In the genomic region with DNA sequence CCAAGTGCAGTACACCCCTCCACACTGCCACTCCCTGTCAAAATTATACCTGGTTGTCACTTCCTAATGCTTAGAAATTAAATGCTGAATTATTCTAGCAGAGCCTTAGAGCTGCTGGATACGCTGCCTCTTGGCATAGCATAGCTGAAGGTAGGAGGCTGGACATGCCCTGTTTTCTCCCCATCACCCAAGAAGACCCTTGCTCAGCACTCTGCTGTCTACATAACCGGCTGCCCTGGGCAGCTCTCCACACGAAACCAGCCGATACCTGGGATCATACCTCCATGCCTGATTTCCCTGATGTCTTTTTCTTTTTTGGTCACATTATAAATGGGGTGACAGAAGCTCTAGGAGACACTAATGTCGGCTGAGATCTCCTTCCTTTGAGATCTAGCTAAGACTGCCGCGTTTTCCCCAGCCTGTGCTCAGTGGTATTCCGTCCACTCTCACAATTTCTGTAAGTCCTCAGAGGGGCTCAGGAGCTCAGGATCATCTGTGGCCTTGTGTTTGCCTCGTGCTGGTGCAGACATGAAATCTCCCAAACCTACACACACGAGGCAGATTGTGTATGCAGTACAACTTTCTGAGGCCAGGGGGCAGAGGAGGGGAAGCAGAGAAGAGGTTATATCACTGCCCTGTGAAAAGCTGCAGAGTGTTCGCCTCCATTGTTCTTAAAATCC, we compare ENCODE assay signal across 9 cellular contexts. TPM values are rescaled to one million over a fixed set of nuclear protein-coding genes. Genes with fewer than 3 reads are reported as not detected.
DNase-seq lines count a peak whose midpoint lies in the region; ATAC-seq lines count a peak whose summit lies in the region.
"Had no signal": no experiment of that assay in that cellular context is flagged by ENCODE, and none has a peak within 500 bp of the region (broad histone marks: within the 10 kb centered on the region; RNA-seq: fewer than 3 reads in every experiment).

No MANE protein-coding gene starts in this region.

- H3K4me1 Mint-ChIP-seq in activated CD4-positive, alpha-beta T cell treated with anti-CD3 and anti-CD28 coated beads, Interleukin-2, amount 10 ng/mL, durations not matched to agents 7 days and 5 days, result peaks cover 13% of the 10 kb centered on the region
- peaks cover 17% of the 10 kb centered on the region for H3K4me1 Mint-ChIP-seq in stimulated activated naive CD8-positive, alpha-beta T cell treated with anti-CD3 and anti-CD28 coated beads, Interleukin-15, amount 100 ng/mL, for 72 hours

- peak; percentile 82 for DNase-seq in DMS 273 (lab: John Stamatoyannopoulos, UW; ENCODE audit: unreplicated experiment)
- DNase-seq in NCI-H526 treated with DMSO at 0.1 percent for 48 hours (lab: John Stamatoyannopoulos, UW), result peak; percentile 43
- peak; percentile 78 for DNase-seq in activated CD4-positive, alpha-beta T cell treated with anti-CD3 and anti-CD28 coated beads, Interleukin-2, amount 10 ng/mL, durations not matched to agents 7 days and 5 days
- peak; percentile 34 for DNase-seq in effector CD8-positive, alpha-beta T cell (lab: John Stamatoyannopoulos, UW)
- peak; percentile 68 for DNase-seq in mesenchymal stem cell
- DNase-seq in stimulated activated naive CD8-positive, alpha-beta T cell treated with anti-CD3 and anti-CD28 coated beads, Interleukin-15, amount 100 ng/mL, for 72 hours, result peak; percentile 54 to 68

- no peak overlapping the region for H2BK12ac ChIP-seq in mesenchymal stem cell (ENCODE audit: low read length in 2 of 2)

- H4K91ac ChIP-seq in mesenchymal stem cell (ENCODE audit: low read length), result no peak overlapping the region

- peak; percentile 62 for ATAC-seq in HG03432 (IDR thresholded peaks at IDR 0.05; ENCODE audit: unreplicated experiment)
- ATAC-seq in stimulated activated naive CD8-positive, alpha-beta T cell treated with anti-CD3 and anti-CD28 coated beads, Interleukin-15, amount 100 ng/mL, for 72 hours, result peak; percentile 84
- ATAC-seq in HG03159 (IDR thresholded peaks at IDR 0.05; ENCODE audit: unreplicated experiment), result no peak

- no peak overlapping the region for H2BK120ac ChIP-seq in mesenchymal stem cell (ENCODE audit: low read depth, low read length)

- no peak overlapping the region for H3K27ac Mint-ChIP-seq in activated CD4-positive, alpha-beta T cell treated with anti-CD3 and anti-CD28 coated beads, Interleukin-2, amount 10 ng/mL, durations not matched to agents 7 days and 5 days
- no peak overlapping the region for H3K27ac Mint-ChIP-seq in stimulated activated naive CD8-positive, alpha-beta T cell treated with anti-CD3 and anti-CD28 coated beads, Interleukin-15, amount 100 ng/mL, for 72 hours

- CTCF ChIA-PET in activated CD4-positive, alpha-beta T cell treated with anti-CD3 and anti-CD28 coated beads, Interleukin-2, amount 10 ng/mL, durations not matched to agents 7 days and 5 days (lab: Charles Lee), result interaction anchor here (0.6 to 7.0 kb wide), 27 partner anchors 9 to 1485 kb away, joined by 3 to 101 read pairs (median 4); partner anchors contain the start of genes ACTR1B, ANKRD36B, ANKRD39 and ZAP70

- no peak overlapping the region for H3K27ac ChIP-seq in mesenchymal stem cell (ENCODE audit: low read length, poor library complexity, severe bottlenecking)
- H3K27ac ChIP-seq: SK-N-MC had no signal

- no peaks in the 10 kb centered on the region for H3K36me3 ChIP-seq in mesenchymal stem cell (ENCODE audit: control insufficient read depth in 1 of 2, insufficient read depth in 2 of 2, low read depth in 1 of 2, low read length in 2 of 2)

- no peak overlapping the region for H3K14ac ChIP-seq in mesenchymal stem cell (ENCODE audit: low read length in 2 of 2)

- peaks cover 8% of the 10 kb centered on the region for H3K27me3 Mint-ChIP-seq in activated CD4-positive, alpha-beta T cell treated with anti-CD3 and anti-CD28 coated beads, Interleukin-2, amount 10 ng/mL, durations not matched to agents 7 days and 5 days
- no peaks in the 10 kb centered on the region for H3K27me3 Mint-ChIP-seq in stimulated activated naive CD8-positive, alpha-beta T cell treated with anti-CD3 and anti-CD28 coated beads, Interleukin-15, amount 100 ng/mL, for 72 hours

- H2BK5ac ChIP-seq in mesenchymal stem cell (ENCODE audit: low read depth, low read length, poor library complexity, severe bottlenecking), result peak overlapping the region; percentile 40

- POLR2A ChIA-PET in activated CD4-positive, alpha-beta T cell treated with anti-CD3 and anti-CD28 coated beads, Interleukin-2, amount 10 ng/mL, durations not matched to agents 7 days and 5 days (lab: Charles Lee), result no interaction called here

- H3K4ac ChIP-seq in mesenchymal stem cell (ENCODE audit: low read depth in 1 of 2, low read length in 2 of 2), result no peak overlapping the region

- H4K8ac ChIP-seq in mesenchymal stem cell (ENCODE audit: low read length), result no peak overlapping the region

- 73% methylated on average over 11 of the region's 11 CpGs for WGBS in mesenchymal stem cell

- no peak overlapping the region for H2AK5ac ChIP-seq in mesenchymal stem cell (ENCODE audit: low read length, severe bottlenecking)

- H3K4me3 Mint-ChIP-seq in activated CD4-positive, alpha-beta T cell treated with anti-CD3 and anti-CD28 coated beads, Interleukin-2, amount 10 ng/mL, durations not matched to agents 7 days and 5 days, result no peak overlapping the region
- no peak overlapping the region for H3K4me3 Mint-ChIP-seq in stimulated activated naive CD8-positive, alpha-beta T cell treated with anti-CD3 and anti-CD28 coated beads, Interleukin-15, amount 100 ng/mL, for 72 hours

- H3K9me3 ChIP-seq in mesenchymal stem cell (ENCODE audit: control insufficient read depth, low read length), result no peaks in the 10 kb centered on the region

- H3K4me1 ChIP-seq in mesenchymal stem cell (ENCODE audit: control insufficient read depth, insufficient read depth, low read depth, low read length), result peaks cover 4% of the 10 kb centered on the region

- no peaks in the 10 kb centered on the region for H3K27me3 ChIP-seq in mesenchymal stem cell (ENCODE audit: control insufficient read depth in 1 of 2, insufficient read depth in 1 of 2, low read length in 2 of 2)

- H3K23ac ChIP-seq in mesenchymal stem cell (ENCODE audit: low read length in 2 of 2), result no peak overlapping the region

- H3K9ac ChIP-seq in mesenchymal stem cell (ENCODE audit: low read length), result no peak overlapping the region

- no peaks in the 10 kb centered on the region for H3K36me3 Mint-ChIP-seq in activated CD4-positive, alpha-beta T cell treated with anti-CD3 and anti-CD28 coated beads, Interleukin-2, amount 10 ng/mL, durations not matched to agents 7 days and 5 days (ENCODE audit: low read depth)

- H3K18ac ChIP-seq in mesenchymal stem cell (ENCODE audit: low read depth in 1 of 2, low read length in 2 of 2), result no peak overlapping the region

- H2AFZ ChIP-seq in mesenchymal stem cell (ENCODE audit: low read depth, low read length), result no peak overlapping the region

- no peaks in the 10 kb centered on the region for H3K9me3 Mint-ChIP-seq in activated CD4-positive, alpha-beta T cell treated with anti-CD3 and anti-CD28 coated beads, Interleukin-2, amount 10 ng/mL, durations not matched to agents 7 days and 5 days
- H3K9me3 Mint-ChIP-seq in stimulated activated naive CD8-positive, alpha-beta T cell treated with anti-CD3 and anti-CD28 coated beads, Interleukin-15, amount 100 ng/mL, for 72 hours, result no peaks in the 10 kb centered on the region

- no peak overlapping the region for H3K4me3 ChIP-seq in mesenchymal stem cell (ENCODE audit: insufficient read depth in 1 of 2, low read depth in 1 of 2, low read length in 2 of 2)
- H3K4me3 ChIP-seq: SK-N-MC had no signal

- H2BK15ac ChIP-seq in mesenchymal stem cell (ENCODE audit: low read depth, poor library complexity, severe bottlenecking), result no peak overlapping the region

- no peaks in the 10 kb centered on the region for H3K79me1 ChIP-seq in mesenchymal stem cell (replicated peaks; ENCODE audit: low read length, poor library complexity, severe bottlenecking)

- H3K4me2 ChIP-seq in mesenchymal stem cell (ENCODE audit: low read length, poor library complexity, severe bottlenecking), result no peak overlapping the region

RNA-seq across cellular contexts. Expression of gene ZAP70, which starts 13.5 kb away (rescaled TPM):
- total RNA-seq in activated CD4-positive, alpha-beta T cell treated with anti-CD3 and anti-CD28 coated beads, Interleukin-2, amount 10 ng/mL, durations not matched to agents 7 days and 5 days, result 100 to 1,000 TPM; 302 to 337 TPM
- polyA plus RNA-seq in mesenchymal stem cell (2013, experiment 1 of 2), result 0.48 TPM
- 0.74 TPM for polyA plus RNA-seq in mesenchymal stem cell (2013, experiment 2 of 2)

RNA-seq across cellular contexts. Expression of gene C2orf92, which starts 30.4 kb away (rescaled TPM):
- total RNA-seq in activated CD4-positive, alpha-beta T cell treated with anti-CD3 and anti-CD28 coated beads, Interleukin-2, amount 10 ng/mL, durations not matched to agents 7 days and 5 days, result 1 to 10 TPM; 7.2 to 7.4 TPM
- polyA plus RNA-seq in mesenchymal stem cell (2013, experiment 1 of 2), result 1.5 TPM
- 1.9 TPM for polyA plus RNA-seq in mesenchymal stem cell (2013, experiment 2 of 2)

RNA-seq across cellular contexts. Expression of gene ACTR1B, which starts 36.1 kb away (rescaled TPM):
- total RNA-seq in activated CD4-positive, alpha-beta T cell treated with anti-CD3 and anti-CD28 coated beads, Interleukin-2, amount 10 ng/mL, durations not matched to agents 7 days and 5 days, result 10 to 100 TPM; 62.9 to 68.3 TPM
- polyA plus RNA-seq in mesenchymal stem cell (2013, experiment 1 of 2), result 29.7 TPM
- polyA plus RNA-seq in mesenchymal stem cell (2013, experiment 2 of 2), result 29.4 TPM

RNA-seq across cellular contexts. Expression of gene COX5B, which starts 54.0 kb away (rescaled TPM):
- total RNA-seq in activated CD4-positive, alpha-beta T cell treated with anti-CD3 and anti-CD28 coated beads, Interleukin-2, amount 10 ng/mL, durations not matched to agents 7 days and 5 days, result 100 to 1,000 TPM; 183 to 196 TPM
- polyA plus RNA-seq in mesenchymal stem cell (2013, experiment 1 of 2), result 242 TPM
- polyA plus RNA-seq in mesenchymal stem cell (2013, experiment 2 of 2), result 244 TPM
